ENCODE assay signal across 1 cellular context in the genomic region with DNA sequence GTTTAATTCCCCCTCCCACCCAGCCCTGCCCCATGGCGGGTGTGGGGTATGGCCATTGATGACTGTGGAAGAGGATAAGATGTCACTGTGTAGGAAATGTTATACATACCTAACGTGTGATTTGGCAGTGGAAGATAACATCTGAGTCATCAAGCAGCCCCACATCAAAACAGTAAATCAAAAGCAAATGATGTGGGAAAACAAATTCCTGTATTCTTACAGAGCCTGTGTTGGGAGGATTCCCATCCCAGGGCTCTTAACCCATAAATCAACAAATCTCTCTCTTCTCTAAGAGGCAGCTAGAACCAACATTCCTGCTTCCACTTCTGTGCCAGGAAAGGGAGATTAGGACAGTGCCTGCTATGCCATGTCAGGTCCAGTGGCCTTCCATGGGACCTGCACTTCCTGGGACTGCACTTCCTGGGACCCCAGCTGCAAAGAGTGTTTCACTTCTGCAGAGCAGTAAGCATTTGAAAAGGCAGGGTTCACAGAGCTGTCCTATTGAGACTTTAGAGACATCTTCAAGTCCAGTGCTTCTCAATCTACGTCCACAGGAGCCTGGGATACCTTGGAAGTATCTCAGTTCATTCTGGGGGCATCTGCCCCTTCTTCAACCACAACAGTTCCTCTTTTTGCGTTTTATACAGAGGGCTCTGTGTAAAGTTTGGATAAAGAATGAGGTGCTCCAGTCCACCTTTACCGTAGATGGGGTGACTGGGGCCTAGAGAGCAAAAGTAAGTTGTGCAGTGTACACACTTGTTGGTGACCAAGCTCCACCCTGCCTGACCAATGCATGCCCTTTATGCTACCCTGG.
TF ChIP-seq lines count a peak whose summit lies in the region.

No MANE protein-coding gene starts in this region.

TF ChIP-seq in K562, 482 proteins besides CTCF, POLR2A, EP300 and RAD21 (continued from another document):
- TF ChIP-seq BDP1 (IDR thresholded peaks at IDR 0.05; ENCODE audit: insufficient read depth, insufficient read length) (no peak), TEAD2 (tag; IDR thresholded peaks at IDR 0.05) (no peak), MEIS2 (IDR thresholded peaks at IDR 0.05; ENCODE audit: partially characterized antibody) (peak; percentile 29), SPI1 (IDR thresholded peaks at IDR 0.05; ENCODE audit: borderline replicate concordance, low read depth, low read length) (peak; percentile 63), ZNF444 (CRISPR knock-in tag; IDR thresholded peaks at IDR 0.05) (no peak), JUND (IDR thresholded peaks at IDR 0.05; ENCODE audit: borderline replicate concordance, low read depth, low read length) (0 out of 2 replicates have a peak, but pooled peaks have one; percentile 17), JUND (tag; IDR thresholded peaks at IDR 0.05; ENCODE audit: borderline replicate concordance, low read depth, low read length) (no peak), CBX2 (IDR thresholded peaks at IDR 0.05; ENCODE audit: insufficient read depth, low read length, poor library complexity, severe bottlenecking) (no peak)
- TF ChIP-seq, protein P1, sequence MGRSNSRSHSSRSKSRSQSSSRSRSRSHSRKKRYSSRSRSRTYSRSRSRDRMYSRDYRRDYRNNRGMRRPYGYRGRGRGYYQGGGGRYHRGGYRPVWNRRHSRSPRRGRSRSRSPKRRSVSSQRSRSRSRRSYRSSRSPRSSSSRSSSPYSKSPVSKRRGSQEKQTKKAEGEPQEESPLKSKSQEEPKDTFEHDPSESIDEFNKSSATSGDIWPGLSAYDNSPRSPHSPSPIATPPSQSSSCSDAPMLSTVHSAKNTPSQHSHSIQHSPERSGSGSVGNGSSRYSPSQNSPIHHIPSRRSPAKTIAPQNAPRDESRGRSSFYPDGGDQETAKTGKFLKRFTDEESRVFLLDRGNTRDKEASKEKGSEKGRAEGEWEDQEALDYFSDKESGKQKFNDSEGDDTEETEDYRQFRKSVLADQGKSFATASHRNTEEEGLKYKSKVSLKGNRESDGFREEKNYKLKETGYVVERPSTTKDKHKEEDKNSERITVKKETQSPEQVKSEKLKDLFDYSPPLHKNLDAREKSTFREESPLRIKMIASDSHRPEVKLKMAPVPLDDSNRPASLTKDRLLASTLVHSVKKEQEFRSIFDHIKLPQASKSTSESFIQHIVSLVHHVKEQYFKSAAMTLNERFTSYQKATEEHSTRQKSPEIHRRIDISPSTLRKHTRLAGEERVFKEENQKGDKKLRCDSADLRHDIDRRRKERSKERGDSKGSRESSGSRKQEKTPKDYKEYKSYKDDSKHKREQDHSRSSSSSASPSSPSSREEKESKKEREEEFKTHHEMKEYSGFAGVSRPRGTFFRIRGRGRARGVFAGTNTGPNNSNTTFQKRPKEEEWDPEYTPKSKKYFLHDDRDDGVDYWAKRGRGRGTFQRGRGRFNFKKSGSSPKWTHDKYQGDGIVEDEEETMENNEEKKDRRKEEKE (IDR thresholded peaks at IDR 0.05; ENCODE audit: borderline replicate concordance in 1 of 2, control insufficient read depth in 1 of 2, low read depth in 2 of 2, low read length in 1 of 2), result no peak
